9 cellular contexts compared by ENCODE assay signal in genomic region chr17:77501101-77501566, GRCh38.
DNase-seq lines count a peak whose midpoint lies in the region; ATAC-seq and TF ChIP-seq lines count a peak whose summit lies in the region.
"Had no signal": no experiment of that assay in that cellular context is flagged by ENCODE, and none has a peak within 500 bp of the region (broad histone marks: within the 10 kb centered on the region; RNA-seq: fewer than 3 reads in every experiment).

No MANE protein-coding gene starts in this region.

- H3K36me3 ChIP-seq in DOHH2 (ENCODE audit: control insufficient read depth, low read length): peaks cover 51% of the 10 kb centered on the region
- H3K36me3 ChIP-seq in MG63: peaks cover 74% of the 10 kb centered on the region

- H3F3A ChIP-seq in DOHH2 (ENCODE audit: control insufficient read depth, insufficient read depth): peaks cover 27% of the 10 kb centered on the region

- peak; percentile 80 for TF ChIP-seq CTCF in DOHH2 (IDR thresholded peaks at IDR 0.05; ENCODE audit: low read depth, low read length, poor library complexity, severe bottlenecking)
- TF ChIP-seq CTCF in nephron progenitor cell (IDR thresholded peaks at IDR 0.05): peak; percentile 38

- H3K4me2 ChIP-seq in DOHH2 (ENCODE audit: low read length): no peak overlapping the region

- H3K9me3 ChIP-seq in DOHH2 (ENCODE audit: control insufficient read depth, insufficient read depth, low read length) (no peaks in the 10 kb centered on the region), MG63 (no peaks in the 10 kb centered on the region)

- ATAC-seq in activated naive CD8-positive, alpha-beta T cell treated with anti-CD3 and anti-CD28 coated beads, Interleukin-2, amount 50 U/mL, for 24 hours: no peak
- ATAC-seq in GM19397 (IDR thresholded peaks at IDR 0.05; ENCODE audit: unreplicated experiment) (no peak), HG03457 (IDR thresholded peaks at IDR 0.05; ENCODE audit: unreplicated experiment) (no peak)

- no peaks in the 10 kb centered on the region for H3K9me2 ChIP-seq in DOHH2 (replicated peaks; ENCODE audit: control insufficient read depth, low read length)

- H3K36me3 Mint-ChIP-seq in activated naive CD8-positive, alpha-beta T cell treated with anti-CD3 and anti-CD28 coated beads, Interleukin-2, amount 50 U/mL, for 24 hours (ENCODE audit: low read depth): peaks cover 10% of the 10 kb centered on the region
- peaks cover 35% of the 10 kb centered on the region for H3K36me3 Mint-ChIP-seq in nephron progenitor cell (ENCODE audit: low read depth)

- 0 out of 2 replicates have a peak, but pooled peaks cover 7% of the 10 kb centered on the region for H4K20me1 ChIP-seq in DOHH2 (ENCODE audit: control insufficient read depth, insufficient read depth, low read depth, low read length)

- no peak overlapping the region for H3K4me3 Mint-ChIP-seq in activated naive CD8-positive, alpha-beta T cell treated with anti-CD3 and anti-CD28 coated beads, Interleukin-2, amount 50 U/mL, for 24 hours
- H3K4me3 Mint-ChIP-seq in nephron progenitor cell: no peak overlapping the region

- no peaks in the 10 kb centered on the region for H3K27me3 Mint-ChIP-seq in activated naive CD8-positive, alpha-beta T cell treated with anti-CD3 and anti-CD28 coated beads, Interleukin-2, amount 50 U/mL, for 24 hours
- H3K27me3 Mint-ChIP-seq in nephron progenitor cell (ENCODE audit: low read depth, poor library complexity): no peaks in the 10 kb centered on the region
- H3K27me3 Mint-ChIP-seq: naive B cell had no signal

- no peak overlapping the region for H3K27ac Mint-ChIP-seq in activated naive CD8-positive, alpha-beta T cell treated with anti-CD3 and anti-CD28 coated beads, Interleukin-2, amount 50 U/mL, for 24 hours
- H3K27ac Mint-ChIP-seq in nephron progenitor cell: no peak overlapping the region

- H3K4me3 ChIP-seq in DOHH2 (ENCODE audit: low read length) (no peak overlapping the region), MG63 (no peak overlapping the region)

- H3K9me3 Mint-ChIP-seq in activated naive CD8-positive, alpha-beta T cell treated with anti-CD3 and anti-CD28 coated beads, Interleukin-2, amount 50 U/mL, for 24 hours: no peaks in the 10 kb centered on the region
- H3K9me3 Mint-ChIP-seq in nephron progenitor cell: no peaks in the 10 kb centered on the region
- H3K9me3 Mint-ChIP-seq: naive B cell had no signal

- H3K79me2 ChIP-seq in DOHH2 (ENCODE audit: control insufficient read depth, low read length): peaks cover 4% of the 10 kb centered on the region; the same call in 1 of the 2 replicates

- H3K27ac ChIP-seq in DOHH2 (ENCODE audit: low read depth, low read length): no peak overlapping the region

- DNase-seq in KG1 (lab: John Stamatoyannopoulos, UW) (peak; percentile 5), nephron progenitor cell (peak; percentile 35), MG63 (no peak), occipital lobe (lab: John Stamatoyannopoulos, UW) (no peak)
- DNase-seq in activated naive CD8-positive, alpha-beta T cell treated with anti-CD3 and anti-CD28 coated beads, Interleukin-2, amount 50 U/mL, for 24 hours: peak; percentile 59
- DNase-seq: naive B cell had no signal

- H3K27me3 ChIP-seq in DOHH2 (ENCODE audit: control insufficient read depth, low read length) (no peaks in the 10 kb centered on the region), MG63 (no peaks in the 10 kb centered on the region)

- no peaks in the 10 kb centered on the region for H3K4me1 ChIP-seq in DOHH2 (ENCODE audit: control insufficient read depth, low read length)

- no peaks in the 10 kb centered on the region for H3K4me1 Mint-ChIP-seq in activated naive CD8-positive, alpha-beta T cell treated with anti-CD3 and anti-CD28 coated beads, Interleukin-2, amount 50 U/mL, for 24 hours
- H3K4me1 Mint-ChIP-seq in nephron progenitor cell: peaks cover 15% of the 10 kb centered on the region

Comparison
In these comparisons a context has a peak if more than half of its experiments do, and no peak if none do; other contexts are left out.
1. DNase-seq: peak in KG1 (single experiment), activated naive CD8-positive, alpha-beta T cell treated with anti-CD3 and anti-CD28 coated beads, Interleukin-2, amount 50 U/mL, for 24 hours (single experiment) and nephron progenitor cell (single experiment); none in MG63 (single experiment) and occipital lobe (single experiment).